In genomic region chr4:79650794-79651431, GRCh38 we compare ENCODE assay signal across 10 cellular contexts.
DNase-seq lines count a peak whose midpoint lies in the region; ATAC-seq and TF ChIP-seq lines count a peak whose summit lies in the region.
"Had no signal": no experiment of that assay in that cellular context is flagged by ENCODE, and none has a peak within 500 bp of the region (broad histone marks: within the 10 kb centered on the region; RNA-seq: fewer than 3 reads in every experiment).

No MANE protein-coding gene starts in this region.

- ATAC-seq in HG03460 (IDR thresholded peaks at IDR 0.05; ENCODE audit: unreplicated experiment): no peak

- H4K8ac ChIP-seq in mesendoderm (ENCODE audit: low read depth, low read length): no peak overlapping the region

- no peak overlapping the region for H2BK15ac ChIP-seq in mesendoderm (replicated peaks; ENCODE audit: low read depth)

- DNase-seq in AG09309 (ENCODE audit: low read depth): peak; percentile 34
- DNase-seq in colonic mucosa: no peak
- DNase-seq in mesendoderm: peak; percentile 64
- no peak for DNase-seq in SHP77 treated with DMSO at 0.1 percent for 48 hours (lab: John Stamatoyannopoulos, UW)
- no peak for DNase-seq in NCI-H1048 (lab: John Stamatoyannopoulos, UW)
- DNase-seq in NCI-H2081 treated with DMSO at 0.1 percent for 48 hours (lab: John Stamatoyannopoulos, UW): no peak
- DNase-seq: NCI-H2029, posterior cingulate gyrus had no signal

- intact Hi-C loops in colonic mucosa (cut with DNase I): no loop called here

- H3K79me1 ChIP-seq in mesendoderm (ENCODE audit: low read length): no peaks in the 10 kb centered on the region

- H3K56ac ChIP-seq in mesendoderm (ENCODE audit: low read length): no peak overlapping the region

- no peak overlapping the region for H2AFZ ChIP-seq in KMS-11 (ENCODE audit: low read depth)

- peak overlapping the region; percentile 68 for H3K18ac ChIP-seq in mesendoderm (ENCODE audit: low read length)

- H3K23ac ChIP-seq in mesendoderm (ENCODE audit: low read length): no peak overlapping the region

- no peak overlapping the region for H4K5ac ChIP-seq in mesendoderm (ENCODE audit: low read length)

- no peak overlapping the region for H3K27ac ChIP-seq in KMS-11
- H3K27ac ChIP-seq in colonic mucosa: peak overlapping the region; percentile 33
- no peak overlapping the region for H3K27ac ChIP-seq in mesendoderm (ENCODE audit: low read depth, low read length)

- H3K79me2 ChIP-seq in KMS-11 (ENCODE audit: insufficient read depth, low read depth): no peaks in the 10 kb centered on the region
- no peaks in the 10 kb centered on the region for H3K79me2 ChIP-seq in mesendoderm (ENCODE audit: control insufficient read depth, insufficient read depth, low read length)

- H3K9ac ChIP-seq in KMS-11: no peak overlapping the region
- H3K9ac ChIP-seq in colonic mucosa (ENCODE audit: low read depth in 2 of 2, low read length in 2 of 2): no peak overlapping the region
- no peak overlapping the region for H3K9ac ChIP-seq in mesendoderm (ENCODE audit: low read length)

- TF ChIP-seq CTCF in AG09309 (IDR thresholded peaks at IDR 0.05; ENCODE audit: control insufficient read depth, insufficient read depth, low read depth, low read length, missing control alignments) (no peak), KMS-11 (conservative IDR thresholded peaks at IDR 0.05; ENCODE audit: low read depth, low read length) (no peak), colonic mucosa (IDR thresholded peaks at IDR 0.05) (no peak)

- H3K4me2 ChIP-seq in KMS-11 (peak overlapping the region; percentile 7; the same call in 1 of the 2 replicates), mesendoderm (ENCODE audit: low read length) (no peak overlapping the region)

- no peaks in the 10 kb centered on the region for H4K20me1 ChIP-seq in KMS-11 (ENCODE audit: insufficient read depth)

- no peak overlapping the region for H2BK120ac ChIP-seq in mesendoderm (ENCODE audit: low read depth, low read length)

- H3K4ac ChIP-seq in mesendoderm (ENCODE audit: low read depth, low read length): no peak overlapping the region

- H3K9me3 ChIP-seq in colonic mucosa: no peaks in the 10 kb centered on the region

- H2BK5ac ChIP-seq in mesendoderm (ENCODE audit: low read length): no peak overlapping the region

- H3K27me3 ChIP-seq in KMS-11 (ENCODE audit: insufficient read depth, low read depth) (no peaks in the 10 kb centered on the region), colonic mucosa (no peaks in the 10 kb centered on the region), mesendoderm (ENCODE audit: insufficient read depth, low read length, poor library complexity) (no peaks in the 10 kb centered on the region)

- peaks cover 10% of the 10 kb centered on the region for H3K4me1 ChIP-seq in KMS-11 (ENCODE audit: low read depth, poor library complexity, severe bottlenecking)
- peaks cover 3% of the 10 kb centered on the region for H3K4me1 ChIP-seq in colonic mucosa
- no peaks in the 10 kb centered on the region for H3K4me1 ChIP-seq in mesendoderm (ENCODE audit: control insufficient read depth, low read depth, low read length)

- H3K36me3 ChIP-seq in KMS-11 (ENCODE audit: insufficient read depth) (no peaks in the 10 kb centered on the region), colonic mucosa (no peaks in the 10 kb centered on the region), mesendoderm (ENCODE audit: control insufficient read depth, insufficient read depth, low read length) (no peaks in the 10 kb centered on the region)

- H2AK5ac ChIP-seq in mesendoderm (ENCODE audit: low read length): no peak overlapping the region

- H3K4me3 ChIP-seq in AG09309 (ENCODE audit: control insufficient read depth, low read depth, low read length) (no peak overlapping the region), KMS-11 (IDR thresholded peaks at IDR 0.05; ENCODE audit: insufficient read depth, low read depth, low read length) (no peak overlapping the region), colonic mucosa (no peak overlapping the region), mesendoderm (ENCODE audit: low read length) (no peak overlapping the region)

- WGBS in mesendoderm (ENCODE audit: extremely low coverage, insufficient coverage, low lambda C conversion rate): no CpG with 5 or more reads among the region's 3 CpGs

Comparison
In these comparisons a context has a peak if more than half of its experiments do, and no peak if none do; other contexts are left out.
1. DNase-seq: peak in AG09309 (single experiment) and mesendoderm (single experiment); none in colonic mucosa (single experiment), SHP77 treated with DMSO at 0.1 percent for 48 hours (single experiment), NCI-H1048 (single experiment) and NCI-H2081 treated with DMSO at 0.1 percent for 48 hours (single experiment).